ENCODE assay signal across 31 cellular contexts in genomic region chr3:21668012-21668411, GRCh38.
"Had no signal": no experiment of that assay in that cellular context is flagged by ENCODE, and none has a peak within 500 bp of the region (broad histone marks: within the 10 kb centered on the region; RNA-seq: fewer than 3 reads in every experiment).

No MANE protein-coding gene starts in this region.

- H3K27ac Mint-ChIP-seq: activated CD4-positive, alpha-beta memory T cell treated with anti-CD3 and anti-CD28 coated beads, Interleukin-2, amount 10 ng/mL, durations not matched to agents 7 days and 5 days; activated CD8-positive, alpha-beta memory T cell treated with anti-CD3 and anti-CD28 coated beads, Interleukin-2, amount 10 ng/mL, durations not matched to agents 7 days and 5 days; activated naive CD4-positive, alpha-beta T cell treated with anti-CD3 and anti-CD28 coated beads, Interleukin-2, amount 50 U/mL, for 24 hours; activated naive CD8-positive, alpha-beta T cell treated with anti-CD3 and anti-CD28 coated beads, Interleukin-2, amount 10 ng/mL, durations not matched to agents 7 days and 5 days; activated T-helper 17 cell treated with anti-CD3 and anti-CD28 coated beads, Interleukin-2, amount 50 U/mL, for 72 hours; T-cell had no signal

- H3K9me3 Mint-ChIP-seq: activated naive CD8-positive, alpha-beta T cell treated with anti-CD3 and anti-CD28 coated beads, Interleukin-2, amount 10 ng/mL, durations not matched to agents 7 days and 5 days; activated T-helper 17 cell treated with anti-CD3 and anti-CD28 coated beads, Interleukin-2, amount 50 U/mL, for 72 hours had no signal

- H3K4me3 Mint-ChIP-seq: activated CD4-positive, alpha-beta memory T cell treated with anti-CD3 and anti-CD28 coated beads, Interleukin-2, amount 10 ng/mL, durations not matched to agents 7 days and 5 days; activated CD8-positive, alpha-beta memory T cell treated with anti-CD3 and anti-CD28 coated beads, Interleukin-2, amount 10 ng/mL, durations not matched to agents 7 days and 5 days; activated naive CD4-positive, alpha-beta T cell treated with anti-CD3 and anti-CD28 coated beads, Interleukin-2, amount 50 U/mL, for 24 hours; activated naive CD8-positive, alpha-beta T cell treated with anti-CD3 and anti-CD28 coated beads, Interleukin-2, amount 10 ng/mL, durations not matched to agents 7 days and 5 days; activated T-helper 17 cell treated with anti-CD3 and anti-CD28 coated beads, Interleukin-2, amount 50 U/mL, for 72 hours; T-cell had no signal

- H3K4me3 ChIP-seq: ascending aorta had no signal

- H3K36me3 ChIP-seq: ascending aorta had no signal

- H3K9me3 ChIP-seq: ascending aorta had no signal

- DNase-seq: activated CD4-positive, alpha-beta memory T cell treated with anti-CD3 and anti-CD28 coated beads, Interleukin-2, amount 10 ng/mL, durations not matched to agents 7 days and 5 days; activated CD4-positive, alpha-beta T cell treated with anti-CD3 and anti-CD28 coated beads for 1 hour; activated CD4-positive, alpha-beta T cell treated with anti-CD3 and anti-CD28 coated beads for 48 hours; activated CD4-positive, CD25-positive, alpha-beta regulatory T cell; activated CD8-positive, alpha-beta memory T cell treated with anti-CD3 and anti-CD28 coated beads for 24 hours; activated CD8-positive, alpha-beta memory T cell treated with anti-CD3 and anti-CD28 coated beads, Interleukin-2, amount 10 ng/mL, durations not matched to agents 7 days and 5 days; activated CD8-positive, alpha-beta memory T cell treated with anti-CD3 and anti-CD28 coated beads, Interleukin-2, amount 50 U/mL, for 48 hours; activated effector memory CD4-positive, alpha-beta T cell treated with anti-CD3 and anti-CD28 coated beads, Interleukin-2, amount 50 U/mL, for 16 hours; activated naive CD4-positive, alpha-beta T cell; activated naive CD8-positive, alpha-beta T cell treated with anti-CD3 and anti-CD28 coated beads, Interleukin-2, amount 10 ng/mL, durations not matched to agents 7 days and 5 days; activated T-cell treated with anti-CD3 and anti-CD28 coated beads, Interleukin-2, amount 50 U/mL, for 48 hours; amygdala; NCI-H1105; NCI-H1417 treated with DMSO at 0.1 percent for 48 hours; NCI-H1930; NCI-H2081 treated with DMSO at 0.1 percent for 48 hours; NCI-H226; NCI-H446 treated with DMSO at 0.1 percent for 48 hours; NCI-H524; SIG-M5; T-cell; T-helper 2 cell; T-helper 9 cell had no signal

- ATAC-seq: activated CD8-positive, alpha-beta memory T cell treated with anti-CD3 and anti-CD28 coated beads, Interleukin-2, amount 10 ng/mL, durations not matched to agents 7 days and 5 days; activated T-helper 17 cell treated with anti-CD3 and anti-CD28 coated beads, Interleukin-2, amount 50 U/mL, for 72 hours; Right ventricle myocardium inferior; SK-N-SH treated with all-trans-retinoic acid at 6 μM for 48 hours; T-cell had no signal

- H3K27ac ChIP-seq: ascending aorta, KMS-11, RWPE1, VCaP had no signal

- H3K27me3 Mint-ChIP-seq: activated CD4-positive, alpha-beta memory T cell treated with anti-CD3 and anti-CD28 coated beads, Interleukin-2, amount 10 ng/mL, durations not matched to agents 7 days and 5 days; activated CD8-positive, alpha-beta memory T cell treated with anti-CD3 and anti-CD28 coated beads, Interleukin-2, amount 10 ng/mL, durations not matched to agents 7 days and 5 days; activated naive CD4-positive, alpha-beta T cell treated with anti-CD3 and anti-CD28 coated beads, Interleukin-2, amount 50 U/mL, for 24 hours; activated naive CD8-positive, alpha-beta T cell treated with anti-CD3 and anti-CD28 coated beads, Interleukin-2, amount 10 ng/mL, durations not matched to agents 7 days and 5 days; activated T-helper 17 cell treated with anti-CD3 and anti-CD28 coated beads, Interleukin-2, amount 50 U/mL, for 72 hours; T-cell had no signal

- H3K4me2 ChIP-seq: KMS-11 had no signal

- H3K36me3 Mint-ChIP-seq: activated CD8-positive, alpha-beta memory T cell treated with anti-CD3 and anti-CD28 coated beads, Interleukin-2, amount 10 ng/mL, durations not matched to agents 7 days and 5 days; activated naive CD4-positive, alpha-beta T cell treated with anti-CD3 and anti-CD28 coated beads, Interleukin-2, amount 50 U/mL, for 24 hours; activated naive CD8-positive, alpha-beta T cell treated with anti-CD3 and anti-CD28 coated beads, Interleukin-2, amount 10 ng/mL, durations not matched to agents 7 days and 5 days; T-cell had no signal

- H3K9ac ChIP-seq: KMS-11 had no signal

- H3K4me1 Mint-ChIP-seq: activated CD4-positive, alpha-beta memory T cell treated with anti-CD3 and anti-CD28 coated beads, Interleukin-2, amount 10 ng/mL, durations not matched to agents 7 days and 5 days; activated CD8-positive, alpha-beta memory T cell treated with anti-CD3 and anti-CD28 coated beads, Interleukin-2, amount 10 ng/mL, durations not matched to agents 7 days and 5 days; activated naive CD4-positive, alpha-beta T cell treated with anti-CD3 and anti-CD28 coated beads, Interleukin-2, amount 50 U/mL, for 24 hours; activated naive CD8-positive, alpha-beta T cell treated with anti-CD3 and anti-CD28 coated beads, Interleukin-2, amount 10 ng/mL, durations not matched to agents 7 days and 5 days; activated T-helper 17 cell treated with anti-CD3 and anti-CD28 coated beads, Interleukin-2, amount 50 U/mL, for 72 hours; T-cell had no signal

- H3K27me3 ChIP-seq: ascending aorta had no signal
